Comparison of ENCODE assay signal across 18 cellular contexts in the genomic region with DNA sequence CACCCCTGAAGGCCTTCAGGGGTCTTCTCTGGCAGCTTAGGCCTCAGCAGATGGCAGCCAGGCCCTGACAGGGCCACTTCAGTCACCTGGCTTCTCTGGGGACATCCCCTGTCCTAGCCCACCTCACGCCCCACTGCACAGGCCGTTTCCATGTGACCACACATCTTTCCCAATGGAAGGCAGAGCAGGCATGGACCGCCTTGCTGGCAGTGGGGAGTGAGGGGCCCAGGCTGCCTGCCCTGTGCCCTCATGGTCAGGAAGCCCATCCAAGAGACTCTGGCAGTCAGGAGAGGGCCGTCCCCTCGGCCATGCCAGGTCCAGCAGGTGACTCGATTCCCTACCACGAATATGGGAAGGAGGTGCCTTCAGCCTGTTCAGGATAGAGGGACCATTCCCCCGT. TPM values are rescaled to one million over a fixed set of nuclear protein-coding genes. Genes with fewer than 3 reads are reported as not detected.
DNase-seq lines count a peak whose midpoint lies in the region; ATAC-seq and TF ChIP-seq lines count a peak whose summit lies in the region.
"Had no signal": no experiment of that assay in that cellular context is flagged by ENCODE, and none has a peak within 500 bp of the region (broad histone marks: within the 10 kb centered on the region; RNA-seq: fewer than 3 reads in every experiment).

No MANE protein-coding gene starts in this region.

- H3K9me3 ChIP-seq in BLaER1 treated with 17β-estradiol and CSF1 and Interleukin-3, amounts not matched to agents 10 nM and 100 nM (replicated peaks in 1 of 11): no peaks in the 10 kb centered on the region
- H3K9me3 ChIP-seq in sigmoid colon (no peaks in the 10 kb centered on the region), lower lobe of right lung (no peaks in the 10 kb centered on the region)

- peaks cover 0 to 15% (median 4%) of the 10 kb centered on the region in 11 experiments; a peak in 4 of 22 replicates for H3K36me3 ChIP-seq in BLaER1 treated with 17β-estradiol and CSF1 and Interleukin-3, amounts not matched to agents 10 nM and 100 nM
- H3K36me3 ChIP-seq in sigmoid colon: no peaks in the 10 kb centered on the region
- no peaks in the 10 kb centered on the region for H3K36me3 ChIP-seq in lower lobe of right lung

- intact Hi-C loops in sigmoid colon (cut with DNase I): no loop called here
- intact Hi-C loops in lower lobe of right lung (cut with DNase I): no loop called here

- no peaks in the 10 kb centered on the region for H3K27me3 ChIP-seq in BLaER1 treated with 17β-estradiol and CSF1 and Interleukin-3, amounts not matched to agents 10 nM and 100 nM
- no peaks in the 10 kb centered on the region for H3K27me3 ChIP-seq in sigmoid colon
- no peaks in the 10 kb centered on the region for H3K27me3 ChIP-seq in lower lobe of right lung (ENCODE audit: low read depth)
- peaks cover 7% of the 10 kb centered on the region for H3K27me3 ChIP-seq in foreskin keratinocyte

- no peak for TF ChIP-seq POLR2A in sigmoid colon (IDR thresholded peaks at IDR 0.05)

- 93 to 96% methylated on average over 8 of the region's 8 CpGs for WGBS in sigmoid colon, 2 donors

- H3K4me1 ChIP-seq in BLaER1 treated with 17β-estradiol and CSF1 and Interleukin-3, amounts not matched to agents 10 nM and 100 nM: peaks cover 10 to 30% (median 25%) of the 10 kb centered on the region in 10 experiments; a peak in 19 of 20 replicates
- peaks cover 0 to 44% (median 27%) of the 10 kb centered on the region in 4 donors for H3K4me1 ChIP-seq in sigmoid colon
- no peaks in the 10 kb centered on the region for H3K4me1 ChIP-seq in lower lobe of right lung
- H3K4me1 ChIP-seq in foreskin keratinocyte: no peaks in the 10 kb centered on the region

- ATAC-seq in lower lobe of right lung: no peak
- no peak for ATAC-seq in foreskin keratinocyte
- ATAC-seq: GM12878, HCT116 had no signal

- H3K27ac ChIP-seq in BLaER1 treated with 17β-estradiol and CSF1 and Interleukin-3, amounts not matched to agents 10 nM and 100 nM: no peak overlapping the region
- H3K27ac ChIP-seq in VCaP (peak overlapping the region; percentile 100), sigmoid colon (peak overlapping the region in 3 of 4 donors; percentile 62 to 77 (median 67)), lower lobe of right lung (no peak overlapping the region), foreskin keratinocyte (no peak overlapping the region)

- TF ChIP-seq EP300 in sigmoid colon (IDR thresholded peaks at IDR 0.05): no peak

- no peak overlapping the region for H3K4me3 ChIP-seq in BLaER1 treated with 17β-estradiol and CSF1 and Interleukin-3, amounts not matched to agents 10 nM and 100 nM
- H3K4me3 ChIP-seq in sigmoid colon: no peak overlapping the region
- H3K4me3 ChIP-seq in lower lobe of right lung: no peak overlapping the region
- H3K4me3 ChIP-seq: GM12878 had no signal

- H3K9ac ChIP-seq in BLaER1 treated with 17β-estradiol and CSF1 and Interleukin-3, amounts not matched to agents 10 nM and 100 nM: peak overlapping the region in 3 of 11 experiments; percentile 13 to 44 (median 36); a peak in 1 of 22 replicates

- peaks cover 0 to 96% (median 74%) of the 10 kb centered on the region in 11 experiments; a peak in 20 of 22 replicates for H4K20me1 ChIP-seq in BLaER1 treated with 17β-estradiol and CSF1 and Interleukin-3, amounts not matched to agents 10 nM and 100 nM

- H3K4me2 ChIP-seq in BLaER1 treated with 17β-estradiol and CSF1 and Interleukin-3, amounts not matched to agents 10 nM and 100 nM: peak overlapping the region in 6 of 11 experiments; percentile 16 to 59 (median 46); a peak in 10 of 22 replicates

- DNase-seq in left kidney (ENCODE audit: low read depth, low spot score): peak; percentile 41
- no peak for DNase-seq in sigmoid colon
- DNase-seq in lower lobe of right lung: no peak
- DNase-seq in NOMO-1 treated with DMSO at 0.1 percent for 48 hours (lab: John Stamatoyannopoulos, UW; ENCODE audit: unreplicated experiment): no peak
- no peak for DNase-seq in foreskin keratinocyte
- no peak for DNase-seq in activated CD4-positive, alpha-beta T cell treated with anti-CD3 and anti-CD28 coated beads, Interleukin-2, amount 50 U/mL, for 48 hours
- DNase-seq: CD4-positive, alpha-beta T cell; CD8-positive, alpha-beta memory T cell; DMS 273 treated with DMSO at 0.1 percent for 48 hours; DMS79; EL; GDM1; GOT3; H7 had no signal

- no peak for TF ChIP-seq CTCF in VCaP (conservative IDR thresholded peaks at IDR 0.05)
- no peak for TF ChIP-seq CTCF in sigmoid colon (IDR thresholded peaks at IDR 0.05)
- no peak for TF ChIP-seq CTCF in lower lobe of right lung (IDR thresholded peaks at IDR 0.05)
- TF ChIP-seq CTCF in foreskin keratinocyte (conservative IDR thresholded peaks at IDR 0.05): no peak

RNA-seq across cellular contexts. Expression of a gene that starts 25.8 kb away (rescaled TPM):
- total RNA-seq in sigmoid colon (10 to 100 TPM; 23.3 to 33.9 (median 25.8) TPM), lower lobe of right lung (15.0 TPM), foreskin keratinocyte (8.9 and 10.0 TPM in 2 replicates)
- polyA plus RNA-seq in sigmoid colon (10 to 100 TPM; 14.2 to 16.8 (median 14.8) TPM), foreskin keratinocyte (11.7 and 13.2 TPM in 2 replicates)

RNA-seq across cellular contexts. Expression of a gene that starts 45.9 kb away (rescaled TPM):
- total RNA-seq in sigmoid colon (10 to 100 TPM; 58.2 to 90.3 (median 81.0) TPM), lower lobe of right lung (125 TPM), foreskin keratinocyte (200 and 228 TPM in 2 replicates)
- polyA plus RNA-seq in sigmoid colon (10 to 100 TPM; 38.4 to 84.3 (median 50.2) TPM), foreskin keratinocyte (161 and 191 TPM in 2 replicates)

Comparison
In these comparisons a context has a peak if more than half of its experiments do, and no peak if none do; other contexts are left out.
1. H3K27ac ChIP-seq: peak in VCaP (single experiment) and sigmoid colon (3 of 4); none in BLaER1 treated with 17β-estradiol and CSF1 and Interleukin-3, amounts not matched to agents 10 nM and 100 nM (0 of 11), lower lobe of right lung (single experiment) and foreskin keratinocyte (single experiment).